2 cellular contexts compared by ENCODE assay signal in genomic region chr6:157398151-157398550, GRCh38.
TF ChIP-seq lines count a peak whose summit lies in the region.

No MANE protein-coding gene starts in this region.

TF ChIP-seq in HepG2, 621 proteins besides CTCF, POLR2A, EP300 and RAD21 (continued from another document):
- TF ChIP-seq STAG1 (CRISPR knock-in tag; IDR thresholded peaks at IDR 0.05): peak; percentile 15; the same call in 1 of the 2 replicates

TF ChIP-seq in WTC11, 78 proteins besides CTCF, POLR2A, EP300 and RAD21:
- TF ChIP-seq ARID4B (CRISPR knock-in tag; IDR thresholded peaks at IDR 0.05; ENCODE audit: borderline replicate concordance) (no peak), CREM (CRISPR knock-in tag; IDR thresholded peaks at IDR 0.05) (no peak), HMGA2 (CRISPR knock-in tag; IDR thresholded peaks at IDR 0.05) (no peak), ZNF512 (CRISPR knock-in tag; IDR thresholded peaks at IDR 0.05; ENCODE audit: borderline replicate concordance) (no peak)
- TF ChIP-seq, protein P1, sequence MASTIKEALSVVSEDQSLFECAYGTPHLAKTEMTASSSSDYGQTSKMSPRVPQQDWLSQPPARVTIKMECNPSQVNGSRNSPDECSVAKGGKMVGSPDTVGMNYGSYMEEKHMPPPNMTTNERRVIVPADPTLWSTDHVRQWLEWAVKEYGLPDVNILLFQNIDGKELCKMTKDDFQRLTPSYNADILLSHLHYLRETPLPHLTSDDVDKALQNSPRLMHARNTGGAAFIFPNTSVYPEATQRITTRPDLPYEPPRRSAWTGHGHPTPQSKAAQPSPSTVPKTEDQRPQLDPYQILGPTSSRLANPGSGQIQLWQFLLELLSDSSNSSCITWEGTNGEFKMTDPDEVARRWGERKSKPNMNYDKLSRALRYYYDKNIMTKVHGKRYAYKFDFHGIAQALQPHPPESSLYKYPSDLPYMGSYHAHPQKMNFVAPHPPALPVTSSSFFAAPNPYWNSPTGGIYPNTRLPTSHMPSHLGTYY (CRISPR knock-in tag; IDR thresholded peaks at IDR 0.05): no peak
TF ChIP-seq in WTC11: peak in this region for 0.
